1 cellular context compared by ENCODE assay signal in genomic region chr2:207632575-207633492, GRCh38.
TF ChIP-seq lines count a peak whose summit lies in the region.

No MANE protein-coding gene starts in this region.

TF ChIP-seq in K562, 482 proteins besides CTCF, POLR2A, EP300 and RAD21 (continued from another document):
- TF ChIP-seq AFF1 (IDR thresholded peaks at IDR 0.05; ENCODE audit: low read depth in 1 of 2, partially characterized antibody in 2 of 2) (peak in 1 of 2 experiments; percentile 29), NCOA6 (IDR thresholded peaks at IDR 0.05) (no peak), ZNF707 (CRISPR knock-in tag; conservative IDR thresholded peaks at IDR 0.05) (no peak), HDAC2 (IDR thresholded peaks at IDR 0.05) (0 out of 2 replicates have a peak, but pooled peaks have one; percentile 28), ZNF76 (CRISPR knock-in tag; IDR thresholded peaks at IDR 0.05; ENCODE audit: borderline replicate concordance) (no peak), ZNF280A (IDR thresholded peaks at IDR 0.05; ENCODE audit: low read depth, partially characterized antibody) (no peak), ZBTB12 (CRISPR knock-in tag; IDR thresholded peaks at IDR 0.05) (no peak), IRF2 (CRISPR knock-in tag; IDR thresholded peaks at IDR 0.05) (no peak), SFPQ (IDR thresholded peaks at IDR 0.05; ENCODE audit: low read depth, low read length) (no peak), TCFL5 (CRISPR knock-in tag; conservative IDR thresholded peaks at IDR 0.05) (no peak), MYC (IDR thresholded peaks at IDR 0.05; ENCODE audit: low read depth, low read length) (no peak), MYC (CRISPR knock-in tag; IDR thresholded peaks at IDR 0.05; ENCODE audit: borderline replicate concordance, low read depth) (no peak), MXD1 (CRISPR knock-in tag; IDR thresholded peaks at IDR 0.05; ENCODE audit: borderline replicate concordance, poor library complexity, severe bottlenecking) (no peak), SMARCE1 (IDR thresholded peaks at IDR 0.05) (peak; percentile 25; the same call in 1 of the 2 replicates), POLR2H (tag; IDR thresholded peaks at IDR 0.05; ENCODE audit: low read depth) (no peak)
